Comparison of ENCODE assay signal across 13 cellular contexts in the genomic region with DNA sequence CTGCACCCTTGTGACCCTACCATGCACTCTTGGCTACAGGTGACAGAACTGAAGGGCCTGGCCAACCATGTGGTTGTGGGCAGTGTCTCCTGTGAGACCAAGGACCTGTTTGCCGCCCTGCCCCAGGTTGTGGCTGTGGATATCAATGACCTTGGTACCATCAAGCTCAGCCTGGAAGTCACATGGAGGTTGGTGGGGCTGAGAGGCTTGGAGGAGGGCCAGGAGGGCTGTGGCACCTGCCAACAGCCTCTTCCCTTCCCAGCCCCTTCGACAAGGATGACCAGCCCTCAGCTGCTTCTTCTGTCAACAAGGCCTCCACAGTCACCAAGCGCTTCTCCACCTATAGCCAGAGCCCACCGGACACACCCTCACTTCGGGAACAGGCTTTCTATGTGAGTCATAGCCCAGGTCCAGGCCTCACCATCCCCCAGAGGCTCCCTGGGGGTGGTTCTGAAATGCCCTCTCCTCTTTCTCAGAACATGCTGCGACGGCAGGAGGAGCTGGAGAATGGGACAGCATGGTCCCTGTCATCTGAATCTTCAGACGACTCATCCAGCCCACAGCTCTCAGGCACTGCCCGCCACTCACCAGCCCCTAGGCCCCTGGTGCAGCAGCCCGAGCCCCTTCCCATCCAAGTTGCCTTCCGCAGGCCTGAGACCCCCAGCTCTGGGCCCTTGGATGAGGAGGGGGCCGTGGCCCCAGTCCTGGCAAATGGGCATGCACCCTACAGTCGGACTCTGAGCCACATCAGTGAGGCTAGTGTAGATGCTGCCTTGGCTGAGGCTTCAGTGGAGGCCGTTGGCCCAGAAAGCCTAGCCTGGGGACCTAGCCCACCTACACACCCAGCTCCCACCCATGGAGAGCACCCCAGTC. TPM values are rescaled to one million over a fixed set of nuclear protein-coding genes. Genes with fewer than 3 reads are reported as not detected.
DNase-seq lines count a peak whose midpoint lies in the region; ATAC-seq and TF ChIP-seq lines count a peak whose summit lies in the region.
"Had no signal": no experiment of that assay in that cellular context is flagged by ENCODE, and none has a peak within 500 bp of the region (broad histone marks: within the 10 kb centered on the region; RNA-seq: fewer than 3 reads in every experiment).

No MANE protein-coding gene starts in this region.

- H3K9ac ChIP-seq in adipocyte (ENCODE audit: low read length) (no peak overlapping the region), endodermal cell (ENCODE audit: extremely low read depth, low read length, poor library complexity, severe bottlenecking) (no peak overlapping the region)

- H3K27ac ChIP-seq in ACC112 (ENCODE audit: low read depth, low read length), result peak overlapping the region; percentile 27; the same call in 1 of the 2 replicates
- no peak overlapping the region for H3K27ac ChIP-seq in endodermal cell (ENCODE audit: low read depth, low read length)
- H3K27ac ChIP-seq: thoracic aorta had no signal

- H3K9me3 Mint-ChIP-seq in endodermal cell, result no peaks in the 10 kb centered on the region
- no peaks in the 10 kb centered on the region for H3K9me3 Mint-ChIP-seq in activated naive CD4-positive, alpha-beta T cell treated with anti-CD3 and anti-CD28 coated beads, Interleukin-2, amount 50 U/mL, for 72 hours
- H3K9me3 Mint-ChIP-seq: activated naive CD8-positive, alpha-beta T cell treated with anti-CD3 and anti-CD28 coated beads for 36 hours had no signal

- peaks cover 28% of the 10 kb centered on the region for H3K4me1 ChIP-seq in ACC112 (ENCODE audit: control insufficient read depth, insufficient read depth, low read length, unreplicated experiment)
- peaks cover 16% of the 10 kb centered on the region for H3K4me1 ChIP-seq in adipocyte (ENCODE audit: control insufficient read depth, insufficient read depth, low read length)
- H3K4me1 ChIP-seq in endodermal cell (ENCODE audit: control insufficient read depth, insufficient read depth, low read length), result no peaks in the 10 kb centered on the region

- H3K4me3 ChIP-seq in ACC112 (ENCODE audit: low read depth, low read length) (no peak overlapping the region), adipocyte (ENCODE audit: low read length) (no peak overlapping the region), endodermal cell (ENCODE audit: low read length) (no peak overlapping the region)
- H3K4me3 ChIP-seq: mucosa of descending colon, thoracic aorta had no signal

- DNase-seq in HK-2 (ENCODE audit: unreplicated experiment) (peak; percentile 53), adipocyte (ENCODE audit: low read depth) (peak; percentile 22), kidney tubule cell (ENCODE audit: low spot score) (peak; percentile 61), activated gamma-delta T cell (lab: John Stamatoyannopoulos, UW) (no peak), endodermal cell (no peak), foreskin melanocyte (no peak)
- no peak for DNase-seq in activated naive CD4-positive, alpha-beta T cell treated with anti-CD3 and anti-CD28 coated beads, Interleukin-2, amount 50 U/mL, for 72 hours (ENCODE audit: low spot score in 2 of 2)
- DNase-seq: COR-L47, NCI-H524 treated with DMSO at 0.1 percent for 48 hours had no signal

- no peak for TF ChIP-seq CTCF in endodermal cell (conservative IDR thresholded peaks at IDR 0.05)

- no peak overlapping the region for H2AFZ ChIP-seq in ACC112 (ENCODE audit: low read length, unreplicated experiment)

- ATAC-seq in activated naive CD4-positive, alpha-beta T cell treated with anti-CD3 and anti-CD28 coated beads, Interleukin-2, amount 50 U/mL, for 72 hours, result no peak

- peaks cover 50% of the 10 kb centered on the region for H3K36me3 Mint-ChIP-seq in endodermal cell (ENCODE audit: low read depth)
- peaks cover 0 to 20% of the 10 kb centered on the region in 2 donors for H3K36me3 Mint-ChIP-seq in activated naive CD4-positive, alpha-beta T cell treated with anti-CD3 and anti-CD28 coated beads, Interleukin-2, amount 50 U/mL, for 72 hours

- H3K9me3 ChIP-seq in adipocyte (ENCODE audit: control insufficient read depth, low read length) (no peaks in the 10 kb centered on the region), endodermal cell (ENCODE audit: control insufficient read depth, low read length) (no peaks in the 10 kb centered on the region)
- H3K9me3 ChIP-seq: mucosa of descending colon, thoracic aorta had no signal

- H3K36me3 ChIP-seq in ACC112 (ENCODE audit: insufficient read depth, low read length) (peaks cover 5% of the 10 kb centered on the region; the same call in 1 of the 2 replicates), adipocyte (ENCODE audit: control insufficient read depth, insufficient read depth, low read length, severe bottlenecking) (peaks cover 74% of the 10 kb centered on the region), endodermal cell (ENCODE audit: control insufficient read depth, insufficient read depth, low read length) (peaks cover 48% of the 10 kb centered on the region)

- no peak overlapping the region for H3K4me3 Mint-ChIP-seq in endodermal cell
- H3K4me3 Mint-ChIP-seq: activated naive CD8-positive, alpha-beta T cell treated with anti-CD3 and anti-CD28 coated beads for 36 hours had no signal

- H3K79me2 ChIP-seq in ACC112 (ENCODE audit: control insufficient read depth, insufficient read depth, low read length, unreplicated experiment), result peaks cover 27% of the 10 kb centered on the region

- peaks cover 28% of the 10 kb centered on the region for H3K27me3 Mint-ChIP-seq in endodermal cell (ENCODE audit: insufficient read depth)

- H3K27me3 ChIP-seq in ACC112 (ENCODE audit: insufficient read depth, low read length), result no peaks in the 10 kb centered on the region
- H3K27me3 ChIP-seq in adipocyte (replicated peaks; ENCODE audit: control insufficient read depth, insufficient read depth, low read length), result no peaks in the 10 kb centered on the region
- peaks cover 3% of the 10 kb centered on the region for H3K27me3 ChIP-seq in endodermal cell (ENCODE audit: control insufficient read depth, insufficient read depth, low read length, poor library complexity, severe bottlenecking)

- H3K27ac Mint-ChIP-seq in endodermal cell, result no peak overlapping the region
- H3K27ac Mint-ChIP-seq in activated naive CD4-positive, alpha-beta T cell treated with anti-CD3 and anti-CD28 coated beads, Interleukin-2, amount 50 U/mL, for 72 hours, result peak overlapping the region in 1 of 2 donors; percentile 72

- peaks cover 12% of the 10 kb centered on the region for H3K4me1 Mint-ChIP-seq in endodermal cell

- WGBS in endodermal cell (ENCODE audit: insufficient coverage in 1 of 2, insufficient read length in 1 of 2), 2 experiments, result 93% methylated on average over 3 to 14 of the region's 14 CpGs

RNA-seq across cellular contexts. Expression of gene RIPOR1, which starts 13.0 kb away (rescaled TPM):
- total RNA-seq in endodermal cell, result 10 to 100 TPM; 39.9 to 54.1 TPM
- 29.8 TPM for polyA plus RNA-seq in endodermal cell (2013, experiment 1 of 2)
- 29.6 TPM for polyA plus RNA-seq in endodermal cell (2013, experiment 2 of 2)
- 10 to 100 TPM; 34.1 to 41.4 TPM for total RNA-seq in activated naive CD4-positive, alpha-beta T cell treated with anti-CD3 and anti-CD28 coated beads, Interleukin-2, amount 50 U/mL, for 72 hours

RNA-seq across cellular contexts. Expression of gene CTCF, which starts 20.7 kb away (rescaled TPM):
- 10 to 100 TPM; 61.3 to 74.6 TPM for total RNA-seq in endodermal cell
- 62.2 TPM for polyA plus RNA-seq in endodermal cell (2013, experiment 1 of 2)
- 62.9 TPM for polyA plus RNA-seq in endodermal cell (2013, experiment 2 of 2)
- 10 to 100 TPM; 51.5 to 62.1 TPM for total RNA-seq in activated naive CD4-positive, alpha-beta T cell treated with anti-CD3 and anti-CD28 coated beads, Interleukin-2, amount 50 U/mL, for 72 hours

RNA-seq across cellular contexts. Expression of gene AGRP, which starts 58.3 kb away (rescaled TPM):
- total RNA-seq in endodermal cell, result not detected
- polyA plus RNA-seq in endodermal cell (2013, experiment 1 of 2), result not detected
- not detected for polyA plus RNA-seq in endodermal cell (2013, experiment 2 of 2)
- under 1 TPM in 1 of 2 donors, not detected in 1; 0.64 TPM for total RNA-seq in activated naive CD4-positive, alpha-beta T cell treated with anti-CD3 and anti-CD28 coated beads, Interleukin-2, amount 50 U/mL, for 72 hours
- total RNA-seq: mucosa of descending colon, thoracic aorta had no signal

Comparison
In these comparisons a context has a peak if more than half of its experiments do, and no peak if none do; other contexts are left out.
1. DNase-seq: peak in HK-2 (single experiment), adipocyte (single experiment) and kidney tubule cell (single experiment); none in activated gamma-delta T cell (single experiment), endodermal cell (single experiment), foreskin melanocyte (single experiment) and activated naive CD4-positive, alpha-beta T cell treated with anti-CD3 and anti-CD28 coated beads, Interleukin-2, amount 50 U/mL, for 72 hours (0 of 2).